1 cellular context compared by ENCODE assay signal in the genomic region with DNA sequence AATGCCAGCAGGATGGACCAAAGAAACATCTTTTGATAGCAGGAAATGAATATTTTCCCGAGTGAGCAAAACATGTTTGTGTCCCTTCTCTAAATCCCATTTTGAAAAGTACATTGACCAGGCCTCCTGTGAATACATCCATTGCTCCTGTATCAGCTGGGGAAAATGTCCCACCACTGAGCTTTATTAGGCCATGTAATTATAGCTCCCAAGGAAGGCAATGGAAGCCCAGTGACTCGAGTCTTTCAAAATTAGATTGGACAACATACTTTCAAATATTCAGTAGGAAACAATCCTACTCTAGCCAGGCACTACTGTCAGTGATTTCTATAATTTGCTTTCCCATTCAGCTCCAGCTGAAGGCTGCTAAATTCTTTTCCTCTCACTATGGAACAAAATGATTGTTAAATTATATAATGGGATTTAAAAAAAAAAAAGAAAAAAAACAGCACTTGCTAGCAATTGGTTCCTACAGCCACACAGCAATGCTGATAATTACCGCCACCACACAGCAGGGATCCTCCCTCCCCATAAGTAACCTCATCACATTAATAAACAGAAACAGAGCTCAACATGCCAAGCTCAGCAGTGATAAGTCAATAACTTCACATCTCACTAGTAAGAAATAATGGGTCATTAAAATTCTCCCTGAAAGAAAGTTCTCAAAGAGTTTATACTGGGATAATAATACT.
A peak's percentile ranks its signal among the peaks of the same experiment; 100 is the strongest.
TF ChIP-seq lines count a peak whose summit lies in the region.

No MANE protein-coding gene starts in this region.

TF ChIP-seq in Ishikawa, 13 proteins besides CTCF, POLR2A, EP300 and RAD21 (continued from another document):
- TF ChIP-seq TCF12 (IDR thresholded peaks at IDR 0.05; ENCODE audit: low read depth) (peak; percentile 47; the same call in 1 of the 2 replicates), CEBPB (IDR thresholded peaks at IDR 0.05) (no peak; the same call in 1 of the 2 replicates), ZBTB7A (IDR thresholded peaks at IDR 0.05; ENCODE audit: low read depth) (no peak), YY1 (IDR thresholded peaks at IDR 0.05; ENCODE audit: low read depth) (no peak)
